Comparison of ENCODE assay signal across 9 cellular contexts in the genomic region with DNA sequence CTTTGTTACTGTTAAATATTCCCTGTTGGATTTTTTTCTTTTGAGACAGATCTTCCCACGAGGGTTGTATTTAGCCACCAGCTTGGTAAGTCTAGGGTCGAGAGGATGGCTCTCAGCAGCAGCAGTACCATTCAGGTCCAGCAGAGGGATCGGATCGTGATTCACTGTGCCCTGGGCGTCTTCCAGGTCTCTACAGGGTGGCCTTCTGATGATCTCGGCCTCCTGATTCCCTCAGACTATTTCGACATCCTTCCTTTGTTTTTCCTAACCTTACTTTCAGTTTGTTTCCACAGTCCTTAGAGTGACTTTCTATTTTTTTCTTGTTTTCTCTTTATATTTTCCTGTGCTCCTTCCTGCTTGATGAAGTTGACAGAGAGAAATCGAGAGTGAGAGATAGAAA.
A peak's percentile ranks its signal among the peaks of the same experiment; 100 is the strongest.
DNase-seq lines count a peak whose midpoint lies in the region; ATAC-seq and TF ChIP-seq lines count a peak whose summit lies in the region.
"Had no signal": no experiment of that assay in that cellular context is flagged by ENCODE, and none has a peak within 500 bp of the region (broad histone marks: within the 10 kb centered on the region; RNA-seq: fewer than 3 reads in every experiment).

No MANE protein-coding gene starts in this region.

- no peak overlapping the region for H3K27ac ChIP-seq in brain microvascular endothelial cell

- peaks cover 65% of the 10 kb centered on the region for H3K36me3 Mint-ChIP-seq in activated CD8-positive, alpha-beta T cell treated with anti-CD3 and anti-CD28 coated beads for 36 hours (ENCODE audit: low read depth)
- peaks cover 36% of the 10 kb centered on the region for H3K36me3 Mint-ChIP-seq in activated CD8-positive, alpha-beta T cell treated with anti-CD3 and anti-CD28 coated beads, Interleukin-2, amount 10 ng/mL, durations not matched to agents 7 days and 5 days (ENCODE audit: low read depth)

- CTCF ChIA-PET in activated CD8-positive, alpha-beta T cell treated with anti-CD3 and anti-CD28 coated beads for 36 hours (lab: Charles Lee) = no interaction called here
- CTCF ChIA-PET in activated CD8-positive, alpha-beta T cell treated with anti-CD3 and anti-CD28 coated beads, Interleukin-2, amount 10 ng/mL, durations not matched to agents 7 days and 5 days (lab: Charles Lee) = no interaction called here

- peaks cover 50% of the 10 kb centered on the region for H3K36me3 ChIP-seq in MG63
- H3K36me3 ChIP-seq in brain microvascular endothelial cell (replicated peaks) = peaks cover 16% of the 10 kb centered on the region

- DNase-seq in activated CD8-positive, alpha-beta T cell treated with anti-CD3 and anti-CD28 coated beads for 36 hours = peak; percentile 20
- DNase-seq in activated CD8-positive, alpha-beta T cell treated with anti-CD3 and anti-CD28 coated beads, Interleukin-2, amount 10 ng/mL, durations not matched to agents 7 days and 5 days = no peak
- peak; percentile 44 for DNase-seq in MG63
- DNase-seq in brain microvascular endothelial cell = peak; percentile 28
- DNase-seq in renal cortical epithelial cell (ENCODE audit: low read depth) = peak; percentile 19
- DNase-seq in cerebellum (ENCODE audit: low spot score) = no peak
- DNase-seq in HuH-7.5 (ENCODE audit: low spot score) = no peak
- DNase-seq: NCI-H1105 treated with DMSO at 0.1 percent for 48 hours had no signal

- H3K4me3 Mint-ChIP-seq in activated CD8-positive, alpha-beta T cell treated with anti-CD3 and anti-CD28 coated beads for 36 hours = no peak overlapping the region
- no peak overlapping the region for H3K4me3 Mint-ChIP-seq in activated CD8-positive, alpha-beta T cell treated with anti-CD3 and anti-CD28 coated beads, Interleukin-2, amount 10 ng/mL, durations not matched to agents 7 days and 5 days

- intact Hi-C loops in activated CD8-positive, alpha-beta T cell treated with anti-CD3 and anti-CD28 coated beads for 36 hours (cut with micrococcal nuclease) = no loop called here

- TF ChIP-seq CTCF in activated CD8-positive, alpha-beta T cell treated with anti-CD3 and anti-CD28 coated beads for 36 hours (IDR thresholded peaks at IDR 0.05) = peak; percentile 12
- TF ChIP-seq CTCF in brain microvascular endothelial cell (IDR thresholded peaks at IDR 0.05; ENCODE audit: low read depth, low read length, missing control alignments) = peak; percentile 59

- no peaks in the 10 kb centered on the region for H3K27me3 Mint-ChIP-seq in activated CD8-positive, alpha-beta T cell treated with anti-CD3 and anti-CD28 coated beads for 36 hours
- H3K27me3 Mint-ChIP-seq in activated CD8-positive, alpha-beta T cell treated with anti-CD3 and anti-CD28 coated beads, Interleukin-2, amount 10 ng/mL, durations not matched to agents 7 days and 5 days (ENCODE audit: low read depth) = no peaks in the 10 kb centered on the region

- peaks cover 67% of the 10 kb centered on the region for H3K9me3 Mint-ChIP-seq in activated CD8-positive, alpha-beta T cell treated with anti-CD3 and anti-CD28 coated beads for 36 hours
- peaks cover 78% of the 10 kb centered on the region for H3K9me3 Mint-ChIP-seq in activated CD8-positive, alpha-beta T cell treated with anti-CD3 and anti-CD28 coated beads, Interleukin-2, amount 10 ng/mL, durations not matched to agents 7 days and 5 days (ENCODE audit: insufficient read depth)

- H3K4me3 ChIP-seq in MG63 = no peak overlapping the region
- no peak overlapping the region for H3K4me3 ChIP-seq in brain microvascular endothelial cell (ENCODE audit: low read depth, low read length)

- ATAC-seq in activated CD8-positive, alpha-beta T cell treated with anti-CD3 and anti-CD28 coated beads for 36 hours = no peak
- no peak for ATAC-seq in activated CD8-positive, alpha-beta T cell treated with anti-CD3 and anti-CD28 coated beads, Interleukin-2, amount 10 ng/mL, durations not matched to agents 7 days and 5 days
- ATAC-seq in HG02623 (IDR thresholded peaks at IDR 0.05; ENCODE audit: unreplicated experiment) = no peak

- in situ Hi-C loops in brain microvascular endothelial cell (cut with HindIII; ENCODE audit: low pct_ligation_motif_present, low sequenced_read_pairs) = no loop called here

- H3K9me3 ChIP-seq in MG63 = peaks cover 35% of the 10 kb centered on the region

- H3K27ac Mint-ChIP-seq in activated CD8-positive, alpha-beta T cell treated with anti-CD3 and anti-CD28 coated beads for 36 hours = no peak overlapping the region
- H3K27ac Mint-ChIP-seq in activated CD8-positive, alpha-beta T cell treated with anti-CD3 and anti-CD28 coated beads, Interleukin-2, amount 10 ng/mL, durations not matched to agents 7 days and 5 days = no peak overlapping the region

- H3K4me1 Mint-ChIP-seq in activated CD8-positive, alpha-beta T cell treated with anti-CD3 and anti-CD28 coated beads for 36 hours (ENCODE audit: low read depth) = no peaks in the 10 kb centered on the region
- H3K4me1 Mint-ChIP-seq in activated CD8-positive, alpha-beta T cell treated with anti-CD3 and anti-CD28 coated beads, Interleukin-2, amount 10 ng/mL, durations not matched to agents 7 days and 5 days (ENCODE audit: low read depth) = no peaks in the 10 kb centered on the region

- POLR2A ChIA-PET in activated CD8-positive, alpha-beta T cell treated with anti-CD3 and anti-CD28 coated beads for 36 hours (lab: Charles Lee) = no interaction called here
- POLR2A ChIA-PET in activated CD8-positive, alpha-beta T cell treated with anti-CD3 and anti-CD28 coated beads, Interleukin-2, amount 10 ng/mL, durations not matched to agents 7 days and 5 days (lab: Charles Lee) = no interaction called here

- H3K27me3 ChIP-seq in MG63 (no peaks in the 10 kb centered on the region), brain microvascular endothelial cell (replicated peaks) (no peaks in the 10 kb centered on the region)

Comparison
In these comparisons a context has a peak if more than half of its experiments do, and no peak if none do; other contexts are left out.
1. DNase-seq: peak in activated CD8-positive, alpha-beta T cell treated with anti-CD3 and anti-CD28 coated beads for 36 hours (single experiment), MG63 (single experiment), brain microvascular endothelial cell (single experiment) and renal cortical epithelial cell (single experiment); none in activated CD8-positive, alpha-beta T cell treated with anti-CD3 and anti-CD28 coated beads, Interleukin-2, amount 10 ng/mL, durations not matched to agents 7 days and 5 days (single experiment), cerebellum (single experiment) and HuH-7.5 (single experiment).